In genomic region chr1:245810181-245810727, GRCh38 we compare ENCODE assay signal across 18 cellular contexts.
DNase-seq lines count a peak whose midpoint lies in the region; ATAC-seq and TF ChIP-seq lines count a peak whose summit lies in the region.
"Had no signal": no experiment of that assay in that cellular context is flagged by ENCODE, and none has a peak within 500 bp of the region (broad histone marks: within the 10 kb centered on the region; RNA-seq: fewer than 3 reads in every experiment).

No MANE protein-coding gene starts in this region.

- peak overlapping the region in 2 of 5 experiments; percentile 37 to 66 for H3K4me3 Mint-ChIP-seq in brain
- H3K4me3 Mint-ChIP-seq in progenitor cell of endocrine pancreas (ENCODE audit: low read depth) = no peak overlapping the region
- no peak overlapping the region for H3K4me3 Mint-ChIP-seq in T-cell
- H3K4me3 Mint-ChIP-seq: nephron progenitor cell had no signal

- CTCF ChIA-PET in T-cell (lab: Charles Lee) = no interaction called here

- peak; percentile 9 for DNase-seq in NCI-H1436 treated with DMSO at 0.1 percent for 48 hours (lab: John Stamatoyannopoulos, UW)
- DNase-seq in NCI-H1436 (lab: John Stamatoyannopoulos, UW) = no peak
- DNase-seq in NCI-H524 treated with DMSO at 0.1 percent for 48 hours (lab: John Stamatoyannopoulos, UW) = peak; percentile 77
- no peak for DNase-seq in progenitor cell of endocrine pancreas (ENCODE audit: low spot score, unreplicated experiment)
- DNase-seq in T-cell = no peak
- DNase-seq in NCI-H1105 treated with DMSO at 0.1 percent for 48 hours (lab: John Stamatoyannopoulos, UW) = no peak
- no peak for DNase-seq in RKO (ENCODE audit: low spot score)
- DNase-seq: 8988T; activated CD4-positive, alpha-beta T cell treated with anti-CD3 and anti-CD28 coated beads for 4 hours; activated CD8-positive, alpha-beta memory T cell treated with anti-CD3 and anti-CD28 coated beads, Interleukin-2, amount 50 U/mL, for 4 hours; activated naive CD4-positive, alpha-beta T cell treated with Interleukin-2 at 50 U/mL for 16 hours; cortex of kidney; erythroblast; NCI-H2029 treated with DMSO at 0.1 percent for 48 hours; nephron progenitor cell; stimulated activated naive CD4-positive, alpha-beta T cell treated with Interleukin-2 at 50 U/mL for 16 hours; T-helper 9 cell had no signal

- H3K27me3 Mint-ChIP-seq in brain (peaks cover 4% of the 10 kb centered on the region), progenitor cell of endocrine pancreas (no peaks in the 10 kb centered on the region), T-cell (no peaks in the 10 kb centered on the region)

- peaks cover 44% of the 10 kb centered on the region for H3K4me1 Mint-ChIP-seq in brain
- peaks cover 46% of the 10 kb centered on the region for H3K4me1 Mint-ChIP-seq in progenitor cell of endocrine pancreas (ENCODE audit: low read depth)
- H3K4me1 Mint-ChIP-seq in T-cell = peaks cover 4 to 13% (median 10%) of the 10 kb centered on the region in 3 donors

- H3K36me3 Mint-ChIP-seq in brain = no peaks in the 10 kb centered on the region
- H3K36me3 Mint-ChIP-seq in progenitor cell of endocrine pancreas (ENCODE audit: insufficient read depth) = no peaks in the 10 kb centered on the region
- peaks cover 9% of the 10 kb centered on the region for H3K36me3 Mint-ChIP-seq in T-cell

- POLR2A ChIA-PET in T-cell (lab: Charles Lee) = no interaction called here

- H3K27ac Mint-ChIP-seq in brain = peak overlapping the region in 4 of 5 experiments; percentile 69 to 92 (median 88)
- peak overlapping the region; percentile 47 for H3K27ac Mint-ChIP-seq in progenitor cell of endocrine pancreas
- no peak overlapping the region for H3K27ac Mint-ChIP-seq in T-cell
- H3K27ac Mint-ChIP-seq: nephron progenitor cell had no signal

- no peak for ATAC-seq in T-cell (replicated peaks in 1 of 4)

- TF ChIP-seq CTCF in brain (conservative IDR thresholded peaks at IDR 0.05) (no peak), progenitor cell of endocrine pancreas (IDR thresholded peaks at IDR 0.05; ENCODE audit: unreplicated experiment) (no peak)

- peaks cover 0 to 4% (median 0%) of the 10 kb centered on the region in 5 experiments for H3K9me3 Mint-ChIP-seq in brain
- no peaks in the 10 kb centered on the region for H3K9me3 Mint-ChIP-seq in progenitor cell of endocrine pancreas (ENCODE audit: low read depth)
- no peaks in the 10 kb centered on the region for H3K9me3 Mint-ChIP-seq in T-cell

Comparison
In these comparisons a context has a peak if more than half of its experiments do, and no peak if none do; other contexts are left out.
1. DNase-seq: peak in NCI-H1436 treated with DMSO at 0.1 percent for 48 hours (single experiment) and NCI-H524 treated with DMSO at 0.1 percent for 48 hours (single experiment); none in NCI-H1436 (single experiment), progenitor cell of endocrine pancreas (single experiment), T-cell (0 of 34), NCI-H1105 treated with DMSO at 0.1 percent for 48 hours (single experiment) and RKO (single experiment).
2. H3K27ac Mint-ChIP-seq: peak in brain (4 of 5) and progenitor cell of endocrine pancreas (single experiment); none in T-cell (0 of 2).